ENCODE assay signal across 9 cellular contexts in the genomic region with DNA sequence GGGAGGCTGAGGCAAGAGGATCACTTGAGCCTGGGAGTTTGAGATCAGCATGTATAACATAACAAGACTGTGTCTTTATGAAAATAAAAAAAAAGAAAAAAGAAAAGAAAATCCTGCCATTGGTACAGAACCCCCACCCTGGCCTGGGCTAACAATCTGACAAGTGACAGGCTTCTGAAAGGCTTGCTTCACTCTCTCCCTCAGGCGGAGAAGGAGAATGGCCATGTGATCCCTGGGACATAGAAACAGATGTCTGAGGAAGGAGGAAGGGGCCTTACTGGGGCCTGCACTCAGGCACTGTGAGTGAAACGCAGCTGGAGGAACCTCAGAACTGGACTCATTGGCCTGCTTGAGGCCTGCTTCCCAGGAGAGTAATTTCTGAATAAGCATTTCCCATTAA. TPM values are rescaled to one million over a fixed set of nuclear protein-coding genes. Genes with fewer than 3 reads are reported as not detected.
DNase-seq lines count a peak whose midpoint lies in the region; ATAC-seq, FAIRE-seq and TF ChIP-seq lines count a peak whose summit lies in the region.
"Had no signal": no experiment of that assay in that cellular context is flagged by ENCODE, and none has a peak within 500 bp of the region (broad histone marks: within the 10 kb centered on the region; RNA-seq: fewer than 3 reads in every experiment).

No MANE protein-coding gene starts in this region.

- H3K9me3 Mint-ChIP-seq in activated naive CD8-positive, alpha-beta T cell treated with anti-CD3 and anti-CD28 coated beads, Interleukin-2, amount 50 U/mL, for 24 hours, result no peaks in the 10 kb centered on the region
- H3K9me3 Mint-ChIP-seq in memory B cell, result no peaks in the 10 kb centered on the region

- H3K4me1 ChIP-seq in liver (ENCODE audit: control insufficient read depth in 4 of 4, insufficient read depth in 4 of 4, low read length in 3 of 4), result peaks cover 14 to 54% (median 27%) of the 10 kb centered on the region in 4 donors
- H3K4me1 ChIP-seq in HepG2 (ENCODE audit: insufficient read depth, low read length), result peaks cover 4% of the 10 kb centered on the region

- FAIRE-seq in HepG2 (lab: Jason Lieb, UNC), result no peak

- H3K9ac ChIP-seq in liver (ENCODE audit: low read depth in 1 of 2, low read length in 2 of 2), result no peak overlapping the region
- no peak overlapping the region for H3K9ac ChIP-seq in HepG2 (ENCODE audit: insufficient read depth, low read depth, low read length)

- H3K36me3 ChIP-seq in liver (ENCODE audit: control insufficient read depth in 4 of 4, insufficient read depth in 3 of 4, low read depth in 1 of 4, low read length in 3 of 4) (no peaks in the 10 kb centered on the region), HepG2 (replicated peaks in 1 of 2; ENCODE audit: control insufficient read depth in 1 of 2, insufficient read depth in 2 of 2, low read length in 2 of 2) (no peaks in the 10 kb centered on the region)

- in situ Hi-C loops in HepG2 (cut with HindIII; ENCODE audit: extremely low pct_ligation_motif_present, low pct_unique_long_range_greater_than_20kb), result no loop called here

- H2AFZ ChIP-seq in HepG2 (ENCODE audit: low read length), result no peak overlapping the region

- TF ChIP-seq EP300 in HepG2 (IDR thresholded peaks at IDR 0.05; ENCODE audit: low read depth in 2 of 2, low read length in 2 of 2), result no peak
- TF ChIP-seq EP300 in HepG2 (CRISPR knock-in tag; IDR thresholded peaks at IDR 0.05; ENCODE audit: borderline replicate concordance), result no peak

- H3K4me1 Mint-ChIP-seq in activated naive CD8-positive, alpha-beta T cell treated with anti-CD3 and anti-CD28 coated beads, Interleukin-2, amount 50 U/mL, for 24 hours, result peaks cover 95% of the 10 kb centered on the region
- H3K4me1 Mint-ChIP-seq in memory B cell, result peaks cover 56% of the 10 kb centered on the region

- 80% methylated on average over 2 of the region's 2 CpGs for WGBS in liver
- WGBS in HepG2 (ENCODE audit: low lambda C conversion rate), result 96% methylated on average over 2 of the region's 2 CpGs

- no peak overlapping the region for H3K4me2 ChIP-seq in HepG2 (ENCODE audit: low read depth, low read length)

- H3K27me3 Mint-ChIP-seq in activated naive CD8-positive, alpha-beta T cell treated with anti-CD3 and anti-CD28 coated beads, Interleukin-2, amount 50 U/mL, for 24 hours, result no peaks in the 10 kb centered on the region
- H3K27me3 Mint-ChIP-seq in memory B cell, result no peaks in the 10 kb centered on the region

- peaks cover 50% of the 10 kb centered on the region for H3K36me3 Mint-ChIP-seq in activated naive CD8-positive, alpha-beta T cell treated with anti-CD3 and anti-CD28 coated beads, Interleukin-2, amount 50 U/mL, for 24 hours (ENCODE audit: low read depth)
- H3K36me3 Mint-ChIP-seq in memory B cell, result peaks cover 6% of the 10 kb centered on the region

- DNase-seq in HepG2 (ENCODE audit: low spot score) (no peak), memory B cell (ENCODE audit: low spot score in 2 of 2) (no peak), NCI-H748 treated with DMSO at 0.1 percent for 48 hours (lab: John Stamatoyannopoulos, UW) (no peak), H4 (ENCODE audit: low spot score) (no peak)
- DNase-seq in activated naive CD8-positive, alpha-beta T cell treated with anti-CD3 and anti-CD28 coated beads, Interleukin-2, amount 50 U/mL, for 24 hours, result no peak
- DNase-seq: NCI-H526 had no signal

- no TSS peak for BruUV-seq in HepG2 (replicated peaks; lab: Mats Ljungman, UMichigan)

- no peak for TF ChIP-seq CTCF in liver (IDR thresholded peaks at IDR 0.05; ENCODE audit: low read depth, low read length, missing input control)
- TF ChIP-seq CTCF in HepG2 (CRISPR knock-in tag; IDR thresholded peaks at IDR 0.05), result no peak

- H3K27ac Mint-ChIP-seq in activated naive CD8-positive, alpha-beta T cell treated with anti-CD3 and anti-CD28 coated beads, Interleukin-2, amount 50 U/mL, for 24 hours, result peak overlapping the region; percentile 61
- H3K27ac Mint-ChIP-seq in memory B cell, result peak overlapping the region; percentile 35

- H3K27me3 ChIP-seq in liver (ENCODE audit: control insufficient read depth in 4 of 4, insufficient read depth in 4 of 4, low read length in 3 of 4) (no peaks in the 10 kb centered on the region), HepG2 (ENCODE audit: control insufficient read depth in 1 of 2, insufficient read depth in 2 of 2, low read length in 2 of 2) (no peaks in the 10 kb centered on the region)

- no peak for TF ChIP-seq RAD21 in liver (IDR thresholded peaks at IDR 0.05)
- no peak for TF ChIP-seq RAD21 in HepG2 (CRISPR knock-in tag; IDR thresholded peaks at IDR 0.05)

- H3K4me3 Mint-ChIP-seq in activated naive CD8-positive, alpha-beta T cell treated with anti-CD3 and anti-CD28 coated beads, Interleukin-2, amount 50 U/mL, for 24 hours, result no peak overlapping the region
- H3K4me3 Mint-ChIP-seq in memory B cell, result peak overlapping the region; percentile 27

- no peak for TF ChIP-seq POLR2A in HepG2 (IDR thresholded peaks at IDR 0.05; ENCODE audit: insufficient read depth in 1 of 2, low read depth in 2 of 2, low read length in 2 of 2)

- H3K27ac ChIP-seq in liver (ENCODE audit: low read depth in 1 of 2, low read length in 2 of 2) (peak overlapping the region; percentile 22 to 42), HepG2 (ENCODE audit: extremely low read length, insufficient read depth, low read length) (no peak overlapping the region)

- H3K9me3 ChIP-seq in liver (ENCODE audit: control insufficient read depth in 4 of 4, low read length in 3 of 4) (no peaks in the 10 kb centered on the region), HepG2 (ENCODE audit: low read length) (no peaks in the 10 kb centered on the region)

- CTCF ChIA-PET in HepG2 (lab: Yijun Ruan, JAX; ENCODE audit: low intra/inter-chr PET ratio, low total read pairs), result no interaction called here

- intact Hi-C loops in HepG2 (cut with micrococcal nuclease; ENCODE audit: unreplicated experiment), result no loop called here

- H3K4me3 ChIP-seq in liver (ENCODE audit: low read depth in 1 of 3, low read length in 3 of 3), result no peak overlapping the region
- no peak overlapping the region for H3K4me3 ChIP-seq in HepG2 (replicated peaks in 1 of 3; ENCODE audit: insufficient read depth in 1 of 3, low read depth in 2 of 3, low read length in 3 of 3)

- H4K20me1 ChIP-seq in HepG2 (ENCODE audit: insufficient read depth, low read length), result no peaks in the 10 kb centered on the region

- H3K79me2 ChIP-seq in HepG2 (ENCODE audit: insufficient read depth, low read length), result peaks cover 26% of the 10 kb centered on the region

- ATAC-seq in HepG2 (no peak), memory B cell (ENCODE audit: low read depth) (no peak), GM18907 (IDR thresholded peaks at IDR 0.05; ENCODE audit: unreplicated experiment) (no peak), HG03108 (IDR thresholded peaks at IDR 0.05; ENCODE audit: unreplicated experiment) (no peak)
- no peak for ATAC-seq in activated naive CD8-positive, alpha-beta T cell treated with anti-CD3 and anti-CD28 coated beads, Interleukin-2, amount 50 U/mL, for 24 hours

- POLR2A ChIA-PET in HepG2 (lab: Yijun Ruan, JAX), result no interaction called here

RNA-seq across cellular contexts. Expression of gene MAP3K14, which starts 17.5 kb away (rescaled TPM):
- total RNA-seq in liver (1 to 10 TPM; 1.2 to 7.8 TPM), HepG2 (2016; rRNA removed; fragmentation: Illumina TruSeq; extraction: Trizol) (1.2 and 2.6 TPM in 2 replicates)
- polyA plus RNA-seq in liver (1 to 10 TPM; 2.2 to 6.1 TPM), HepG2 (2011; rRNA removed) (2.6 and 4.0 TPM in 2 replicates)
- total RNA-seq in HepG2 (2016; cell fraction: cytosol; rRNA removed; fragmentation: Illumina TruSeq; extraction: Trizol; ENCODE audit: low read depth), result 2.1 and 2.5 TPM in 2 replicates
- 1.1 and 2.6 TPM in 2 replicates for total RNA-seq in HepG2 (2016; cell fraction: insoluble cytoplasmic fraction; rRNA removed; fragmentation: Illumina TruSeq; extraction: Trizol)
- 2.1 and 2.4 TPM in 2 replicates for total RNA-seq in HepG2 (2016; cell fraction: membrane; rRNA removed; fragmentation: Illumina TruSeq; extraction: Trizol)
- 3.1 and 3.3 TPM in 2 replicates for total RNA-seq in HepG2 (2016; cell fraction: nucleus; rRNA removed; fragmentation: Illumina TruSeq; extraction: Trizol)
- 1.8 and 2.4 TPM in 2 replicates for polyA plus RNA-seq in HepG2 (2011; cell fraction: cytosol; rRNA removed)
- 10.1 and 10.7 TPM in 2 replicates for polyA plus RNA-seq in HepG2 (2011; cell fraction: nucleus; rRNA removed)
- polyA plus RNA-seq in HepG2 (2012), result 1.6 and 2.1 TPM in 2 replicates
- polyA plus RNA-seq in HepG2 (2016; cell fraction: cytosol; fragmentation: Illumina TruSeq; extraction: Trizol; ENCODE audit: low read depth), result 1.6 and 2.0 TPM in 2 replicates
- 1.3 and 1.9 TPM in 2 replicates for polyA plus RNA-seq in HepG2 (2016; cell fraction: insoluble cytoplasmic fraction; fragmentation: Illumina TruSeq; extraction: Trizol; ENCODE audit: low read depth)
- 1.6 and 2.3 TPM in 2 replicates for polyA plus RNA-seq in HepG2 (2016; cell fraction: membrane; fragmentation: Illumina TruSeq; extraction: Trizol; ENCODE audit: low read depth)
- polyA plus RNA-seq in HepG2 (2016; cell fraction: nucleus; fragmentation: Illumina TruSeq; extraction: Trizol; ENCODE audit: insufficient read depth, low read depth), result 10.6 and 10.8 TPM in 2 replicates
- 2.2 and 7.2 TPM in 2 replicates for polyA minus RNA-seq in HepG2 (2011; rRNA and poly(A)+ RNA removed; ENCODE audit: low replicate concordance)
- 0.40 and 0.44 TPM in 2 replicates for polyA minus RNA-seq in HepG2 (2011; cell fraction: cytosol; rRNA and poly(A)+ RNA removed)
- polyA minus RNA-seq in HepG2 (2011; cell fraction: nucleus; rRNA and poly(A)+ RNA removed), result 3.2 and 3.7 TPM in 2 replicates
- 4.3 and 4.6 TPM in 2 replicates for total RNA-seq in H4 (2014; rRNA removed; shearing (Covaris generic))

RNA-seq across cellular contexts. Expression of gene SPATA32, which starts 37.4 kb away (rescaled TPM):
- total RNA-seq in liver (not detected), HepG2 (2016; rRNA removed; fragmentation: Illumina TruSeq; extraction: Trizol) (not detected in 2 replicates)
- polyA plus RNA-seq in liver (not detected), HepG2 (2011; rRNA removed) (not detected in 2 replicates)
- not detected in 2 replicates for total RNA-seq in HepG2 (2016; cell fraction: cytosol; rRNA removed; fragmentation: Illumina TruSeq; extraction: Trizol; ENCODE audit: low read depth)
- not detected in 2 replicates for total RNA-seq in HepG2 (2016; cell fraction: insoluble cytoplasmic fraction; rRNA removed; fragmentation: Illumina TruSeq; extraction: Trizol)
- total RNA-seq in HepG2 (2016; cell fraction: membrane; rRNA removed; fragmentation: Illumina TruSeq; extraction: Trizol), result not detected in 2 replicates
- total RNA-seq in HepG2 (2016; cell fraction: nucleus; rRNA removed; fragmentation: Illumina TruSeq; extraction: Trizol), result not detected in 2 replicates
- not detected in 2 replicates for polyA plus RNA-seq in HepG2 (2011; cell fraction: cytosol; rRNA removed)
- polyA plus RNA-seq in HepG2 (2011; cell fraction: nucleus; rRNA removed), result not detected in 2 replicates
- polyA plus RNA-seq in HepG2 (2012), result not detected in 2 replicates
- polyA plus RNA-seq in HepG2 (2016; cell fraction: cytosol; fragmentation: Illumina TruSeq; extraction: Trizol; ENCODE audit: low read depth), result not detected in 2 replicates
- polyA plus RNA-seq in HepG2 (2016; cell fraction: insoluble cytoplasmic fraction; fragmentation: Illumina TruSeq; extraction: Trizol; ENCODE audit: low read depth), result not detected in 2 replicates
- polyA plus RNA-seq in HepG2 (2016; cell fraction: membrane; fragmentation: Illumina TruSeq; extraction: Trizol; ENCODE audit: low read depth), result not detected in 2 replicates
- polyA plus RNA-seq in HepG2 (2016; cell fraction: nucleus; fragmentation: Illumina TruSeq; extraction: Trizol; ENCODE audit: insufficient read depth, low read depth), result not detected in 2 replicates
- polyA minus RNA-seq in HepG2 (2011; rRNA and poly(A)+ RNA removed; ENCODE audit: low replicate concordance), result not detected in 2 replicates
- polyA minus RNA-seq in HepG2 (2011; cell fraction: cytosol; rRNA and poly(A)+ RNA removed), result not detected in 2 replicates
- polyA minus RNA-seq in HepG2 (2011; cell fraction: nucleus; rRNA and poly(A)+ RNA removed), result not detected in 2 replicates
- 0.21 TPM in 1 of 2 replicates, not detected in the other for total RNA-seq in H4 (2014; rRNA removed; shearing (Covaris generic))
